8 cellular contexts compared by ENCODE assay signal in the genomic region with DNA sequence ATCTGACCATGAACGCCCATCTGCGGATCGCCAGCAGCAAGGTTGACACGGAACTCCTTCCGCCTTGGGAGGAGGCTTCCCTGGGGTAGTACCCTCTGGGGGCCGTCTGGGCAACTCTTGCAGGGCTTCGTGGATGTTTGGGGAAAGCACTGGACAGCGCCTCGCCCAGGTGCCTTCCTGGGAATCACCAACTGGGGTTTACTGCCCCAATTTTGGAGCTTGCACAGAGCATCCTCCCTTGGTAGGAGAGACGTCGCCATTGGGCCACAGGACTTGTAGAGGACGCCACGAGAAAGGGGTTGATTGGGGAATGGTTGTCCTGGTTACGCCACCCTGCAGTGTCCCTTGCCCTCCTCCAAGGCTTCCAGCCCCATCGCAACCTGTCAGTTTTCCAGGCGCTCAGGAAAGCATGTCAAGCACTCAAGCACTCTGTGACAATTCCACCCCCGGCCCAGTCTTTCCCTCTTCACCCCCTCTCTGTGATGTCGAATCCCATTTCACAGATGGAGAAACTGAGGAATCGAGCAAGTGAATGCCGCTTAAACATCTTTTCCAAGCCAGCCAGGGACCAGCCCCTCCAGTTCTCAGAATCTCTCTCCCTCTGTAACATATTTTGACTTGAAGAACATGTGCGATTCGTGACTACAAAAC. TPM values are rescaled to one million over a fixed set of nuclear protein-coding genes. Genes with fewer than 3 reads are reported as not detected.
DNase-seq lines count a peak whose midpoint lies in the region; ATAC-seq and TF ChIP-seq lines count a peak whose summit lies in the region.

No MANE protein-coding gene starts in this region.

- TF ChIP-seq CTCF in GM20000 (IDR thresholded peaks at IDR 0.05; ENCODE audit: extremely low read depth, missing control alignments) (no peak), GM10248 (IDR thresholded peaks at IDR 0.05; ENCODE audit: control extremely low read depth, extremely low read depth, low read depth, missing control alignments) (no peak)

- CTCF ChIA-PET in GM10248 (lab: Yijun Ruan, JAX), result no interaction called here

- no peaks in the 10 kb centered on the region; the same call in 1 of the 2 replicates for H3K9me3 ChIP-seq in SJSA1 (replicated peaks)

- H3K36me3 ChIP-seq in SJSA1, result peaks cover 3% of the 10 kb centered on the region; the same call in 1 of the 2 replicates

- peak overlapping the region in 5 of 6 donors; percentile 33 to 97 (median 93) for H3K27ac Mint-ChIP-seq in naive B cell

- peak; percentile 7 for DNase-seq in DMS79 treated with DMSO at 0.1 percent for 48 hours (lab: John Stamatoyannopoulos, UW)
- DNase-seq in DMS79 (lab: John Stamatoyannopoulos, UW), result no peak
- peak in 1 of 2 experiments; percentile 59 for DNase-seq in SJSA1 (ENCODE audit: low read depth in 1 of 2, low spot score in 2 of 2)
- DNase-seq in erythroblast (lab: John Stamatoyannopoulos, UW), result peak; percentile 52 to 67
- no peak for DNase-seq in naive B cell
- DNase-seq in GM20000 (ENCODE audit: low spot score), result no peak
- no peak for DNase-seq in GM10248 (ENCODE audit: extremely low spot score)
- DNase-seq in activated CD4-positive, alpha-beta T cell treated with anti-CD3 and anti-CD28 coated beads for 48 hours, result no peak

- H3K36me3 Mint-ChIP-seq in naive B cell, result peaks cover 0 to 8% of the 10 kb centered on the region in 2 donors

- H3K4me3 Mint-ChIP-seq in naive B cell, result peak overlapping the region; percentile 90 to 99 (median 94)

- POLR2A ChIA-PET in GM10248 (lab: Yijun Ruan, JAX), result no interaction called here

- no peak for TF ChIP-seq POLR2A in erythroblast (IDR thresholded peaks at IDR 0.05; ENCODE audit: low read length)

- H3K27me3 Mint-ChIP-seq in naive B cell, result peaks cover 19 to 38% (median 32%) of the 10 kb centered on the region in 3 donors

- H3K4me1 ChIP-seq in SJSA1 (replicated peaks), result peaks cover 17% of the 10 kb centered on the region

- no peak overlapping the region; the same call in 1 of the 2 replicates for H3K27ac ChIP-seq in SJSA1

- H3K4me1 Mint-ChIP-seq in naive B cell, result peaks cover 25 to 41% (median 27%) of the 10 kb centered on the region in 3 donors

- H3K9me3 Mint-ChIP-seq in naive B cell, result no peaks in the 10 kb centered on the region

- H3K4me3 ChIP-seq in SJSA1, result peak overlapping the region; percentile 69

- no peak for ATAC-seq in naive B cell (ENCODE audit: low read depth in 2 of 2)

- H3K27me3 ChIP-seq in SJSA1 (replicated peaks), result no peaks in the 10 kb centered on the region; the same call in none of the 2 replicates

RNA-seq across cellular contexts. Expression of a gene that starts 0.9 kb away (rescaled TPM):
- total RNA-seq in SJSA1 (2014; rRNA removed; shearing (Covaris generic)), result 3.4 and 6.7 TPM in 2 replicates
- polyA plus RNA-seq in naive B cell (ENCODE audit: low read depth in 6 of 6), result 1 to 10 TPM in 5 of 6 donors, under 1 TPM in 1; 0.75 to 3.6 (median 1.6) TPM

Comparison
In these comparisons a context has a peak if more than half of its experiments do, and no peak if none do; other contexts are left out.
1. DNase-seq: peak in DMS79 treated with DMSO at 0.1 percent for 48 hours (single experiment) and erythroblast (2 of 2); none in DMS79 (single experiment), naive B cell (single experiment), GM20000 (single experiment), GM10248 (single experiment) and activated CD4-positive, alpha-beta T cell treated with anti-CD3 and anti-CD28 coated beads for 48 hours (single experiment).